Comparison of ENCODE assay signal across 1 cellular context in genomic region chr13:21113851-21114306, GRCh38.
TF ChIP-seq lines count a peak whose summit lies in the region.

No MANE protein-coding gene starts in this region.

TF ChIP-seq in WTC11, 78 proteins besides CTCF, POLR2A, EP300 and RAD21 (continued from another document):
- peak; percentile 73; the same call in 1 of the 2 replicates for TF ChIP-seq FOXP4 (CRISPR knock-in tag; IDR thresholded peaks at IDR 0.05)
- TF ChIP-seq USF2 (CRISPR knock-in tag; IDR thresholded peaks at IDR 0.05) = peak; percentile 81
- no peak for TF ChIP-seq NFATC4 (CRISPR knock-in tag; IDR thresholded peaks at IDR 0.05)
- peak; percentile 70; the same call in 1 of the 2 replicates for TF ChIP-seq ZNF423 (CRISPR knock-in tag; IDR thresholded peaks at IDR 0.05)
- peak; percentile 74 for TF ChIP-seq USF1 (CRISPR knock-in tag; IDR thresholded peaks at IDR 0.05)
- TF ChIP-seq ERG (CRISPR knock-in tag; IDR thresholded peaks at IDR 0.05) = no peak
